Comparison of ENCODE assay signal across 23 cellular contexts in the genomic region with DNA sequence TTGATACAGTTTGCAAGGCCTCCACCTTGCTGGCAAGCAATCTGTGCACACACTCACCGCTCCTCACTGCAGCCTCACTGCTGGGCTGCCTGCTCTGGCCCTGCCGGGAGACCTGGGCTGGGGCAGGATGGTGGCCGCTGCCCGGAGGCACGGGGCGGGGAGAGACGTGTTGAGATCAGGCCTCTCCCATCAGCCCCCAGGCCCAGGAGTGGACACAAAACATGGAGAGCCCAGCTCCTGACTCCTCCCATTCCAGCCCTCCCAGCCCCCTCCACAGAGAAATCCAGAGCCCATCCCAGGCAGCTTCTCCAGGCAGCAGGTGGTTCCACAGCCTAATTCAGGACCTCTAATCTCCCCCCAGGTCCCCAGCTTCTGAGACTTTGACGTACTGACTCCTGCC. TPM values are rescaled to one million over a fixed set of nuclear protein-coding genes. Genes with fewer than 3 reads are reported as not detected.
A peak's percentile ranks its signal among the peaks of the same experiment; 100 is the strongest.
DNase-seq lines count a peak whose midpoint lies in the region; ATAC-seq lines count a peak whose summit lies in the region.
"Had no signal": no experiment of that assay in that cellular context is flagged by ENCODE, and none has a peak within 500 bp of the region (broad histone marks: within the 10 kb centered on the region; RNA-seq: fewer than 3 reads in every experiment).

No MANE protein-coding gene starts in this region.

- peaks cover 28% of the 10 kb centered on the region for H3K27me3 ChIP-seq in neuron (ENCODE audit: insufficient read depth, low read length)
- H3K27me3 ChIP-seq: BLaER1 treated with 17β-estradiol and CSF1 and Interleukin-3, amounts not matched to agents 10 nM and 100 nM had no signal

- H3K27me3 Mint-ChIP-seq in activated naive CD8-positive, alpha-beta T cell treated with anti-CD3 and anti-CD28 coated beads, Interleukin-2, amount 10 ng/mL, durations not matched to agents 7 days and 5 days: peaks cover 10% of the 10 kb centered on the region
- peaks cover 16% of the 10 kb centered on the region for H3K27me3 Mint-ChIP-seq in activated naive CD8-positive, alpha-beta T cell treated with anti-CD3 and anti-CD28 coated beads, Interleukin-2, amount 50 U/mL, for 24 hours

- H3K27ac Mint-ChIP-seq in activated naive CD8-positive, alpha-beta T cell treated with anti-CD3 and anti-CD28 coated beads, Interleukin-2, amount 10 ng/mL, durations not matched to agents 7 days and 5 days: no peak overlapping the region
- no peak overlapping the region for H3K27ac Mint-ChIP-seq in activated naive CD8-positive, alpha-beta T cell treated with anti-CD3 and anti-CD28 coated beads, Interleukin-2, amount 50 U/mL, for 24 hours
- H3K27ac Mint-ChIP-seq: CD8-positive, alpha-beta T cell had no signal

- no peaks in the 10 kb centered on the region for H3K36me3 ChIP-seq in neuron (ENCODE audit: insufficient read depth, low read length)
- H3K36me3 ChIP-seq: BLaER1 treated with 17β-estradiol and CSF1 and Interleukin-3, amounts not matched to agents 10 nM and 100 nM; HAP-1; MG63 had no signal

- no peak overlapping the region for H3K4me3 Mint-ChIP-seq in activated naive CD8-positive, alpha-beta T cell treated with anti-CD3 and anti-CD28 coated beads, Interleukin-2, amount 10 ng/mL, durations not matched to agents 7 days and 5 days
- no peak overlapping the region for H3K4me3 Mint-ChIP-seq in activated naive CD8-positive, alpha-beta T cell treated with anti-CD3 and anti-CD28 coated beads, Interleukin-2, amount 50 U/mL, for 24 hours
- H3K4me3 Mint-ChIP-seq: CD8-positive, alpha-beta T cell had no signal

- H3K4me3 ChIP-seq in neuron (ENCODE audit: low read length): no peak overlapping the region
- H3K4me3 ChIP-seq: BLaER1 treated with 17β-estradiol and CSF1 and Interleukin-3, amounts not matched to agents 10 nM and 100 nM; HAP-1; K562; MG63 had no signal

- H2AFZ ChIP-seq in neuron (ENCODE audit: low read depth, low read length): peak overlapping the region; percentile 38

- peaks cover 5% of the 10 kb centered on the region for H3K4me1 ChIP-seq in neuron (ENCODE audit: insufficient read depth, low read length)
- H3K4me1 ChIP-seq: HAP-1 had no signal

- H3K9me3 Mint-ChIP-seq in activated naive CD8-positive, alpha-beta T cell treated with anti-CD3 and anti-CD28 coated beads, Interleukin-2, amount 10 ng/mL, durations not matched to agents 7 days and 5 days: no peaks in the 10 kb centered on the region
- no peaks in the 10 kb centered on the region for H3K9me3 Mint-ChIP-seq in activated naive CD8-positive, alpha-beta T cell treated with anti-CD3 and anti-CD28 coated beads, Interleukin-2, amount 50 U/mL, for 24 hours
- H3K9me3 Mint-ChIP-seq: CD8-positive, alpha-beta T cell had no signal

- POLR2A ChIA-PET in activated naive CD8-positive, alpha-beta T cell treated with anti-CD3 and anti-CD28 coated beads, Interleukin-2, amount 10 ng/mL, durations not matched to agents 7 days and 5 days (lab: Charles Lee): no interaction called here

- H3K4me1 Mint-ChIP-seq in activated naive CD8-positive, alpha-beta T cell treated with anti-CD3 and anti-CD28 coated beads, Interleukin-2, amount 10 ng/mL, durations not matched to agents 7 days and 5 days: no peaks in the 10 kb centered on the region
- H3K4me1 Mint-ChIP-seq in activated naive CD8-positive, alpha-beta T cell treated with anti-CD3 and anti-CD28 coated beads, Interleukin-2, amount 50 U/mL, for 24 hours: no peaks in the 10 kb centered on the region

- peaks cover 2% of the 10 kb centered on the region for H3K9me3 ChIP-seq in neuron (ENCODE audit: low read length)
- H3K9me3 ChIP-seq: HAP-1, MG63 had no signal

- ATAC-seq in activated naive CD8-positive, alpha-beta T cell treated with anti-CD3 and anti-CD28 coated beads, Interleukin-2, amount 10 ng/mL, durations not matched to agents 7 days and 5 days (ENCODE audit: low read depth): no peak
- no peak for ATAC-seq in activated naive CD8-positive, alpha-beta T cell treated with anti-CD3 and anti-CD28 coated beads, Interleukin-2, amount 50 U/mL, for 24 hours
- no peak for ATAC-seq in GM21528 (IDR thresholded peaks at IDR 0.05; ENCODE audit: low FRiP score, unreplicated experiment)
- ATAC-seq: CD8-positive, alpha-beta T cell; K562 had no signal

- peak; percentile 19 for DNase-seq in activated naive CD8-positive, alpha-beta T cell treated with anti-CD3 and anti-CD28 coated beads, Interleukin-2, amount 10 ng/mL, durations not matched to agents 7 days and 5 days
- DNase-seq in activated naive CD8-positive, alpha-beta T cell treated with anti-CD3 and anti-CD28 coated beads, Interleukin-2, amount 50 U/mL, for 24 hours: no peak
- DNase-seq in islet precursor cell (peak; percentile 73), NOMO-1 (lab: John Stamatoyannopoulos, UW; ENCODE audit: unreplicated experiment in 2 of 2) (no peak), RPMI8226 (no peak)
- DNase-seq: 8988T; Calu3; CD8-positive, alpha-beta T cell; DMS153; MG63; NCI-H1436; NCI-H187 treated with DMSO at 0.1 percent for 48 hours; NCI-H2107; NCI-H226; NCI-H524; NCI-H774; OCI-M1; Right ventricle myocardium superior had no signal

- no peaks in the 10 kb centered on the region for H3K36me3 Mint-ChIP-seq in activated naive CD8-positive, alpha-beta T cell treated with anti-CD3 and anti-CD28 coated beads, Interleukin-2, amount 10 ng/mL, durations not matched to agents 7 days and 5 days
- no peaks in the 10 kb centered on the region for H3K36me3 Mint-ChIP-seq in activated naive CD8-positive, alpha-beta T cell treated with anti-CD3 and anti-CD28 coated beads, Interleukin-2, amount 50 U/mL, for 24 hours (ENCODE audit: low read depth)
- H3K36me3 Mint-ChIP-seq: CD8-positive, alpha-beta T cell had no signal

RNA-seq across cellular contexts. Expression of a gene that starts 23.1 kb away (rescaled TPM):
- total RNA-seq in activated naive CD8-positive, alpha-beta T cell treated with anti-CD3 and anti-CD28 coated beads, Interleukin-2, amount 10 ng/mL, durations not matched to agents 7 days and 5 days: 1,000 to 10,000 TPM; 1,138 to 1,179 TPM

RNA-seq across cellular contexts. Expression of a gene that starts 33.0 kb away (rescaled TPM):
- total RNA-seq in activated naive CD8-positive, alpha-beta T cell treated with anti-CD3 and anti-CD28 coated beads, Interleukin-2, amount 10 ng/mL, durations not matched to agents 7 days and 5 days: 10 to 100 TPM; 10.9 to 11.2 TPM

Comparison
In these comparisons a context has a peak if more than half of its experiments do, and no peak if none do; other contexts are left out.
1. DNase-seq: peak in activated naive CD8-positive, alpha-beta T cell treated with anti-CD3 and anti-CD28 coated beads, Interleukin-2, amount 10 ng/mL, durations not matched to agents 7 days and 5 days (single experiment) and islet precursor cell (single experiment); none in activated naive CD8-positive, alpha-beta T cell treated with anti-CD3 and anti-CD28 coated beads, Interleukin-2, amount 50 U/mL, for 24 hours (single experiment), NOMO-1 (0 of 2) and RPMI8226 (single experiment).